In genomic region chr13:51731759-51732158, GRCh38 we compare ENCODE assay signal across 10 cellular contexts.
A peak's percentile ranks its signal among the peaks of the same experiment; 100 is the strongest.
DNase-seq lines count a peak whose midpoint lies in the region; ATAC-seq and TF ChIP-seq lines count a peak whose summit lies in the region.
"Had no signal": no experiment of that assay in that cellular context is flagged by ENCODE, and none has a peak within 500 bp of the region (broad histone marks: within the 10 kb centered on the region; RNA-seq: fewer than 3 reads in every experiment).

No MANE protein-coding gene starts in this region.

- peaks cover 25% of the 10 kb centered on the region for H3K36me3 ChIP-seq in SK-N-MC (ENCODE audit: insufficient read depth, low read length)

- peak; percentile 51 for DNase-seq in ELR (ENCODE audit: low read depth)
- peak; percentile 18 for DNase-seq in SK-N-MC (ENCODE audit: low read depth, low spot score)
- no peak for DNase-seq in foreskin keratinocyte
- no peak for DNase-seq in retinal pigment epithelial cell (ENCODE audit: low read depth)
- DNase-seq in posterior cingulate gyrus: no peak
- DNase-seq: NCI-H1436 treated with DMSO at 0.1 percent for 48 hours had no signal

- TF ChIP-seq CTCF in foreskin keratinocyte (conservative IDR thresholded peaks at IDR 0.05) (peak; percentile 32), retinal pigment epithelial cell (conservative IDR thresholded peaks at IDR 0.05; ENCODE audit: low read depth, low read length) (peak; percentile 55)

- H3K9ac ChIP-seq in SK-N-MC (ENCODE audit: insufficient read length): no peak overlapping the region

- no peak overlapping the region for H3K4me3 ChIP-seq in SK-N-MC
- H3K4me3 ChIP-seq in retinal pigment epithelial cell (ENCODE audit: low read length): no peak overlapping the region

- peaks cover 20% of the 10 kb centered on the region for H3K4me1 ChIP-seq in foreskin keratinocyte

- H3K27me3 ChIP-seq in foreskin keratinocyte: no peaks in the 10 kb centered on the region

- ATAC-seq in foreskin keratinocyte (no peak), GM21723 (IDR thresholded peaks at IDR 0.05; ENCODE audit: unreplicated experiment) (no peak), HG02840 (IDR thresholded peaks at IDR 0.05; ENCODE audit: low FRiP score, unreplicated experiment) (no peak), HG03378 (IDR thresholded peaks at IDR 0.05; ENCODE audit: unreplicated experiment) (no peak)
- ATAC-seq: natural killer cell treated with Interleukin-12 subunit alpha and Interleukin-12 subunit beta and Interleukin-15 and Interleukin-18, amount 100 ng/mL, for 72 hours had no signal

- H3K27ac ChIP-seq in SK-N-MC (no peak overlapping the region), foreskin keratinocyte (no peak overlapping the region)

- intact Hi-C loops in posterior cingulate gyrus (cut with DNase I): loop anchor here (2.0 to 5.0 kb wide), 3 partner anchors 109 to 279 kb away; partner anchors contain the start of gene INTS6

- H3K9me3 ChIP-seq in SK-N-MC (ENCODE audit: low read depth, low read length): no peaks in the 10 kb centered on the region

Comparison
In these comparisons a context has a peak if more than half of its experiments do, and no peak if none do; other contexts are left out.
1. DNase-seq: peak in ELR (single experiment) and SK-N-MC (single experiment); none in foreskin keratinocyte (0 of 2), retinal pigment epithelial cell (single experiment) and posterior cingulate gyrus (0 of 10).